Comparison of ENCODE assay signal across 31 cellular contexts in genomic region chr1:38512024-38512623, GRCh38.
"Had no signal": no experiment of that assay in that cellular context is flagged by ENCODE, and none has a peak within 500 bp of the region (broad histone marks: within the 10 kb centered on the region; RNA-seq: fewer than 3 reads in every experiment).

No MANE protein-coding gene starts in this region.

- H3K36me3 ChIP-seq: ascending aorta, breast epithelium, cardiac muscle cell, colonic mucosa, WERI-Rb-1 had no signal

- H3K4me3 ChIP-seq: ascending aorta, breast epithelium, cardiac muscle cell, colonic mucosa had no signal

- H3K4me1 ChIP-seq: ascending aorta, breast epithelium, colonic mucosa had no signal

- H3K9me3 Mint-ChIP-seq: activated B cell treated with CpG ODN at 0.5 μM for 24 hours; activated CD8-positive, alpha-beta T cell treated with anti-CD3 and anti-CD28 coated beads for 36 hours; activated naive CD4-positive, alpha-beta T cell treated with anti-CD3 and anti-CD28 coated beads, Interleukin-2, amount 10 ng/mL, durations not matched to agents 7 days and 5 days; activated naive CD4-positive, alpha-beta T cell treated with anti-CD3 and anti-CD28 coated beads, Interleukin-2, amount 50 U/mL, for 72 hours; activated naive CD8-positive, alpha-beta T cell treated with anti-CD3 and anti-CD28 coated beads, Interleukin-2, amount 10 ng/mL, durations not matched to agents 7 days and 5 days; activated T-helper 1 cell treated with anti-CD3 and anti-CD28 coated beads, Interleukin-12 subunit alpha, Interleukin-12 subunit beta, Interleukin-2, Interleukin-4 antibody, amounts not matched to agents 30 ng/mL and 10 ng/mL and 1 ng/mL, durations not matched to agents 14 hours and 24 hours and 36 hours; activated T-helper 2 cell treated with anti-CD3 and anti-CD28 coated beads, Interferon-gamma antibody, Interleukin-2, Interleukin-4, amounts not matched to agents 10 μg/mL and 5 μg/mL and 100 μg/mL, durations not matched to agents 14 hours and 24 hours and 36 hours; brain; T-helper 2 cell treated with Interferon-gamma antibody and Interleukin-4, amounts not matched to agents 5 μg/mL and 100 μg/mL, for 36 hours had no signal

- ATAC-seq: activated CD4-positive, CD25-positive, alpha-beta regulatory T cell treated with anti-CD3 and anti-CD28 coated beads, Interleukin-2, amount 50 U/mL, for 24 hours; activated CD8-positive, alpha-beta T cell treated with anti-CD3 and anti-CD28 coated beads for 36 hours; activated naive CD4-positive, alpha-beta T cell treated with anti-CD3 and anti-CD28 coated beads, Interleukin-2, amount 50 U/mL, for 72 hours; T-helper 17 cell had no signal

- H3K36me3 Mint-ChIP-seq: activated naive CD4-positive, alpha-beta T cell treated with anti-CD3 and anti-CD28 coated beads, Interleukin-2, amount 10 ng/mL, durations not matched to agents 7 days and 5 days; activated naive CD4-positive, alpha-beta T cell treated with anti-CD3 and anti-CD28 coated beads, Interleukin-2, amount 50 U/mL, for 72 hours; activated naive CD8-positive, alpha-beta T cell treated with anti-CD3 and anti-CD28 coated beads, Interleukin-2, amount 10 ng/mL, durations not matched to agents 7 days and 5 days; brain had no signal

- H3K9me3 ChIP-seq: ascending aorta, breast epithelium, colonic mucosa had no signal

- H3K4me1 Mint-ChIP-seq: activated B cell treated with CpG ODN at 0.5 μM for 24 hours; activated naive CD4-positive, alpha-beta T cell treated with anti-CD3 and anti-CD28 coated beads, Interleukin-2, amount 10 ng/mL, durations not matched to agents 7 days and 5 days; activated naive CD8-positive, alpha-beta T cell treated with anti-CD3 and anti-CD28 coated beads, Interleukin-2, amount 10 ng/mL, durations not matched to agents 7 days and 5 days; T-helper 17 cell had no signal

- H3K27ac ChIP-seq: ascending aorta, breast epithelium, cardiac muscle cell, colonic mucosa, epithelial cell of prostate, WERI-Rb-1 had no signal

- H3K27ac Mint-ChIP-seq: activated B cell treated with CpG ODN at 0.5 μM for 24 hours; activated CD8-positive, alpha-beta T cell treated with anti-CD3 and anti-CD28 coated beads for 36 hours; activated naive CD4-positive, alpha-beta T cell treated with anti-CD3 and anti-CD28 coated beads, Interleukin-2, amount 10 ng/mL, durations not matched to agents 7 days and 5 days; activated naive CD4-positive, alpha-beta T cell treated with anti-CD3 and anti-CD28 coated beads, Interleukin-2, amount 50 U/mL, for 72 hours; activated naive CD8-positive, alpha-beta T cell treated with anti-CD3 and anti-CD28 coated beads, Interleukin-2, amount 10 ng/mL, durations not matched to agents 7 days and 5 days; activated T-helper 1 cell treated with anti-CD3 and anti-CD28 coated beads, Interleukin-12 subunit alpha, Interleukin-12 subunit beta, Interleukin-2, Interleukin-4 antibody, amounts not matched to agents 30 ng/mL and 10 ng/mL and 1 ng/mL, durations not matched to agents 14 hours and 24 hours and 36 hours; activated T-helper 2 cell treated with anti-CD3 and anti-CD28 coated beads, Interferon-gamma antibody, Interleukin-2, Interleukin-4, amounts not matched to agents 10 μg/mL and 5 μg/mL and 100 μg/mL, durations not matched to agents 14 hours and 24 hours and 36 hours; T-helper 17 cell; T-helper 2 cell treated with Interferon-gamma antibody and Interleukin-4, amounts not matched to agents 5 μg/mL and 100 μg/mL, for 36 hours had no signal

- H3K4me3 Mint-ChIP-seq: activated B cell treated with CpG ODN at 0.5 μM for 24 hours; activated CD8-positive, alpha-beta T cell treated with anti-CD3 and anti-CD28 coated beads for 36 hours; activated naive CD4-positive, alpha-beta T cell treated with anti-CD3 and anti-CD28 coated beads, Interleukin-2, amount 10 ng/mL, durations not matched to agents 7 days and 5 days; activated naive CD8-positive, alpha-beta T cell treated with anti-CD3 and anti-CD28 coated beads, Interleukin-2, amount 10 ng/mL, durations not matched to agents 7 days and 5 days; activated T-helper 1 cell treated with anti-CD3 and anti-CD28 coated beads, Interleukin-12 subunit alpha, Interleukin-12 subunit beta, Interleukin-2, Interleukin-4 antibody, amounts not matched to agents 30 ng/mL and 10 ng/mL and 1 ng/mL, durations not matched to agents 14 hours and 24 hours and 36 hours; brain; T-helper 17 cell; T-helper 2 cell treated with Interferon-gamma antibody and Interleukin-4, amounts not matched to agents 5 μg/mL and 100 μg/mL, for 36 hours had no signal

- H3K27me3 ChIP-seq: ascending aorta, colonic mucosa had no signal

- DNase-seq: activated B cell treated with CpG ODN at 0.5 μM for 24 hours; activated CD4-positive, alpha-beta T cell treated with anti-CD3 and anti-CD28 coated beads for 48 hours; activated CD4-positive, alpha-beta T cell treated with anti-CD3 and anti-CD28 coated beads, Interleukin-2, amount 50 U/mL, for 1 hour; activated CD4-positive, alpha-beta T cell treated with anti-CD3 and anti-CD28 coated beads, Interleukin-2, amount 50 U/mL, for 48 hours; activated CD8-positive, alpha-beta memory T cell treated with anti-CD3 and anti-CD28 coated beads for 24 hours; activated CD8-positive, alpha-beta memory T cell treated with anti-CD3 and anti-CD28 coated beads, Interleukin-2, amount 50 U/mL, for 4 hours; activated CD8-positive, alpha-beta T cell treated with anti-CD3 and anti-CD28 coated beads for 36 hours; activated effector memory CD4-positive, alpha-beta T cell treated with anti-CD3 and anti-CD28 coated beads, Interleukin-2, amount 50 U/mL, for 16 hours; activated naive CD4-positive, alpha-beta T cell treated with anti-CD3 and anti-CD28 coated beads, Interleukin-2, amount 10 ng/mL, durations not matched to agents 7 days and 5 days; activated naive CD8-positive, alpha-beta T cell treated with anti-CD3 and anti-CD28 coated beads, Interleukin-2, amount 10 ng/mL, durations not matched to agents 7 days and 5 days; activated T-cell treated with anti-CD3 and anti-CD28 coated beads, Interleukin-2, amount 50 U/mL, for 1 hour; activated T-cell treated with anti-CD3 and anti-CD28 coated beads, Interleukin-2, amount 50 U/mL, for 48 hours; central memory CD4-positive, alpha-beta T cell; cerebellar nuclear complex; colonic mucosa; effector CD8-positive, alpha-beta T cell; foreskin fibroblast; head of caudate nucleus; T-helper 17 cell; T1000; WERI-Rb-1 had no signal
